11 cellular contexts compared by ENCODE assay signal in genomic region chr2:109185338-109185737, GRCh38. TPM values are rescaled to one million over a fixed set of nuclear protein-coding genes. Genes with fewer than 3 reads are reported as not detected.
A peak's percentile ranks its signal among the peaks of the same experiment; 100 is the strongest.
DNase-seq lines count a peak whose midpoint lies in the region; ATAC-seq and TF ChIP-seq lines count a peak whose summit lies in the region.
"Had no signal": no experiment of that assay in that cellular context is flagged by ENCODE, and none has a peak within 500 bp of the region (broad histone marks: within the 10 kb centered on the region; RNA-seq: fewer than 3 reads in every experiment).

No MANE protein-coding gene starts in this region.

- H3K9me3 ChIP-seq in SK-N-SH (no peaks in the 10 kb centered on the region), neural progenitor cell (ENCODE audit: low read depth) (no peaks in the 10 kb centered on the region)
- no peaks in the 10 kb centered on the region for H3K9me3 ChIP-seq in CD8-positive, alpha-beta T cell (ENCODE audit: low read length)

- H2AFZ ChIP-seq in SK-N-SH (ENCODE audit: low read depth) (no peak overlapping the region), neural progenitor cell (replicated peaks) (no peak overlapping the region)

- POLR2A ChIA-PET in SK-N-SH (lab: Yijun Ruan, JAX) = no interaction called here
- POLR2A ChIA-PET in CD8-positive, alpha-beta T cell (lab: Charles Lee) = interaction anchor here (1.1 kb wide), 1 partner anchor 10 kb away, joined by 5 read pairs; no protein-coding TSS in a partner anchor

- TF ChIP-seq EP300 in SK-N-SH (IDR thresholded peaks at IDR 0.05; ENCODE audit: borderline replicate concordance in 1 of 2, low read depth in 1 of 2, low read length in 1 of 2) = no peak

- CTCF ChIA-PET in SK-N-SH (lab: Yijun Ruan, JAX) = interaction anchor here (0.6 kb wide), 1 partner anchor 325 kb away, joined by 3 read pairs; no protein-coding TSS in a partner anchor
- CTCF ChIA-PET in CD8-positive, alpha-beta T cell (lab: Charles Lee) = interaction anchor here (1.3 kb wide), 1 partner anchor 10 kb away, joined by 3 read pairs; no protein-coding TSS in a partner anchor

- H3K27ac Mint-ChIP-seq in neural progenitor cell = peak overlapping the region; percentile 48
- H3K27ac Mint-ChIP-seq in CD8-positive, alpha-beta T cell = no peak overlapping the region
- H3K27ac Mint-ChIP-seq: CD4-positive, alpha-beta memory T cell had no signal

- DNase-seq in AG08396 (ENCODE audit: low spot score) (peak; percentile 77), SK-N-SH (peak; percentile 59), fibroblast of pulmonary artery (ENCODE audit: low read depth) (peak; percentile 66), neural progenitor cell (ENCODE audit: low spot score) (no peak), SIG-M5 (lab: John Stamatoyannopoulos, UW) (no peak), NOMO-1 treated with dmso at 0.1 percent for 144 hours (lab: John Stamatoyannopoulos, UW; ENCODE audit: unreplicated experiment) (no peak)
- no peak for DNase-seq in CD8-positive, alpha-beta T cell
- DNase-seq: activated CD4-positive, alpha-beta T cell treated with anti-CD3 and anti-CD28 coated beads, Interleukin-2, amount 50 U/mL, for 4 hours; CD4-positive, alpha-beta memory T cell had no signal

- H3F3A ChIP-seq in SK-N-SH (replicated peaks; ENCODE audit: insufficient read depth) (peaks cover 12% of the 10 kb centered on the region), neural progenitor cell (ENCODE audit: low read depth) (no peaks in the 10 kb centered on the region)

- H3K4me1 Mint-ChIP-seq in neural progenitor cell = peaks cover 26% of the 10 kb centered on the region
- peaks cover 13% of the 10 kb centered on the region for H3K4me1 Mint-ChIP-seq in CD8-positive, alpha-beta T cell (ENCODE audit: low read depth)
- H3K4me1 Mint-ChIP-seq: CD4-positive, alpha-beta memory T cell; neural crest cell had no signal

- H3K4me2 ChIP-seq in SK-N-SH (peak overlapping the region; percentile 67), neural progenitor cell (no peak overlapping the region)

- H3K27me3 ChIP-seq in SK-N-SH (ENCODE audit: insufficient read depth) (no peaks in the 10 kb centered on the region), neural progenitor cell (no peaks in the 10 kb centered on the region)
- H3K27me3 ChIP-seq in CD8-positive, alpha-beta T cell (ENCODE audit: insufficient read depth, low read length) = no peaks in the 10 kb centered on the region

- H3K4me3 Mint-ChIP-seq in neural progenitor cell = no peak overlapping the region
- H3K4me3 Mint-ChIP-seq in CD8-positive, alpha-beta T cell = no peak overlapping the region
- H3K4me3 Mint-ChIP-seq: CD4-positive, alpha-beta memory T cell; neural crest cell had no signal

- WGBS in SK-N-SH (ENCODE audit: low lambda C conversion rate) = 14% methylated on average over 4 of the region's 4 CpGs

- H3K4me1 ChIP-seq in SK-N-SH (ENCODE audit: control insufficient read depth in 1 of 2, insufficient read depth in 2 of 2, low read depth in 1 of 2, low read length in 1 of 2) (peaks cover 5 to 29% of the 10 kb centered on the region in 2 experiments; a peak in 2 of 4 replicates), neural progenitor cell (no peaks in the 10 kb centered on the region)
- H3K4me1 ChIP-seq in CD8-positive, alpha-beta T cell (ENCODE audit: insufficient read depth, low read length) = no peaks in the 10 kb centered on the region

- TF ChIP-seq RAD21 in SK-N-SH (IDR thresholded peaks at IDR 0.05; ENCODE audit: low read length) = no peak

- H4K20me1 ChIP-seq in SK-N-SH (ENCODE audit: insufficient read depth) (peaks cover 5% of the 10 kb centered on the region; the same call in 1 of the 2 replicates), neural progenitor cell (ENCODE audit: low read depth) (no peaks in the 10 kb centered on the region)

- intact Hi-C loops in CD8-positive, alpha-beta T cell (cut with DNase I, micrococcal nuclease) = no loop called here

- H3K4me3 ChIP-seq in SK-N-SH (ENCODE audit: low read depth in 2 of 2, low read length in 1 of 2) = peak overlapping the region in 1 of 2 experiments; percentile 5; a peak in 1 of 4 replicates
- no peak overlapping the region for H3K4me3 ChIP-seq in fibroblast of pulmonary artery (replicated peaks; ENCODE audit: low read depth, low read length)
- no peak overlapping the region for H3K4me3 ChIP-seq in neural progenitor cell
- no peak overlapping the region for H3K4me3 ChIP-seq in CD8-positive, alpha-beta T cell (ENCODE audit: low read depth, low read length)

- H3K27me3 Mint-ChIP-seq in neural progenitor cell (ENCODE audit: insufficient read depth, low read depth) = peaks cover 4% of the 10 kb centered on the region
- H3K27me3 Mint-ChIP-seq in CD8-positive, alpha-beta T cell (ENCODE audit: low read depth) = peaks cover 1% of the 10 kb centered on the region

- peaks cover 5% of the 10 kb centered on the region for H3K36me3 Mint-ChIP-seq in neural progenitor cell
- peaks cover 9% of the 10 kb centered on the region for H3K36me3 Mint-ChIP-seq in CD8-positive, alpha-beta T cell
- H3K36me3 Mint-ChIP-seq: CD4-positive, alpha-beta memory T cell had no signal

- peaks cover 9% of the 10 kb centered on the region for H3K9me3 Mint-ChIP-seq in neural progenitor cell
- H3K9me3 Mint-ChIP-seq in CD8-positive, alpha-beta T cell = peaks cover 2% of the 10 kb centered on the region

- no peaks in the 10 kb centered on the region for H3K9me2 ChIP-seq in SK-N-SH

- H3K27ac ChIP-seq in SK-N-SH (ENCODE audit: low read depth in 2 of 2, low read length in 1 of 2) = peak overlapping the region; percentile 86 to 95
- H3K27ac ChIP-seq in neural progenitor cell = no peak overlapping the region
- no peak overlapping the region for H3K27ac ChIP-seq in CD8-positive, alpha-beta T cell (ENCODE audit: low read depth, low read length)

- peak overlapping the region; percentile 52; the same call in 1 of the 2 replicates for H3K9ac ChIP-seq in SK-N-SH
- no peak overlapping the region for H3K9ac ChIP-seq in neural progenitor cell

- no peak for TF ChIP-seq CTCF in SK-N-SH (IDR thresholded peaks at IDR 0.05)
- TF ChIP-seq CTCF in fibroblast of pulmonary artery (IDR thresholded peaks at IDR 0.05; ENCODE audit: low read length, missing control alignments) = no peak
- TF ChIP-seq CTCF in neural progenitor cell (IDR thresholded peaks at IDR 0.05) = no peak
- TF ChIP-seq CTCF in CD8-positive, alpha-beta T cell (IDR thresholded peaks at IDR 0.05) = no peak

- H3K79me2 ChIP-seq in SK-N-SH (ENCODE audit: insufficient read depth) = peaks cover 43% of the 10 kb centered on the region; the same call in 1 of the 2 replicates
- H3K79me2 ChIP-seq in neural progenitor cell (ENCODE audit: low read depth) = no peaks in the 10 kb centered on the region

- no peaks in the 10 kb centered on the region for H3K36me3 ChIP-seq in SK-N-SH (replicated peaks in 1 of 2; ENCODE audit: control insufficient read depth in 1 of 2, insufficient read depth in 2 of 2, low read length in 1 of 2)
- H3K36me3 ChIP-seq in neural progenitor cell = no peaks in the 10 kb centered on the region
- no peaks in the 10 kb centered on the region for H3K36me3 ChIP-seq in CD8-positive, alpha-beta T cell (ENCODE audit: insufficient read depth, low read length)

- no peak for ATAC-seq in GM18502 (IDR thresholded peaks at IDR 0.05; ENCODE audit: poor library complexity, unreplicated experiment)
- ATAC-seq in CD8-positive, alpha-beta T cell = no peak

TF ChIP-seq in SK-N-SH, 30 proteins besides CTCF, POLR2A, EP300 and RAD21 (continues in another document):
- no peak for TF ChIP-seq MEF2A (IDR thresholded peaks at IDR 0.05; ENCODE audit: borderline replicate concordance, low read depth)
- TF ChIP-seq, protein P1, sequence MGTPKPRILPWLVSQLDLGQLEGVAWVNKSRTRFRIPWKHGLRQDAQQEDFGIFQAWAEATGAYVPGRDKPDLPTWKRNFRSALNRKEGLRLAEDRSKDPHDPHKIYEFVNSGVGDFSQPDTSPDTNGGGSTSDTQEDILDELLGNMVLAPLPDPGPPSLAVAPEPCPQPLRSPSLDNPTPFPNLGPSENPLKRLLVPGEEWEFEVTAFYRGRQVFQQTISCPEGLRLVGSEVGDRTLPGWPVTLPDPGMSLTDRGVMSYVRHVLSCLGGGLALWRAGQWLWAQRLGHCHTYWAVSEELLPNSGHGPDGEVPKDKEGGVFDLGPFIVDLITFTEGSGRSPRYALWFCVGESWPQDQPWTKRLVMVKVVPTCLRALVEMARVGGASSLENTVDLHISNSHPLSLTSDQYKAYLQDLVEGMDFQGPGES (IDR thresholded peaks at IDR 0.05; ENCODE audit: low read depth, low read length) = no peak
- TF ChIP-seq SIN3A (IDR thresholded peaks at IDR 0.05; ENCODE audit: borderline replicate concordance, low read depth, low read length) = no peak
- no peak for TF ChIP-seq RFX5 (IDR thresholded peaks at IDR 0.05; ENCODE audit: low read length)
- TF ChIP-seq FOXM1 (IDR thresholded peaks at IDR 0.05; ENCODE audit: low read depth) = no peak
- no peak for TF ChIP-seq GATA2 (CRISPR knock-in tag; IDR thresholded peaks at IDR 0.05)
- TF ChIP-seq FOXJ3 (CRISPR knock-in tag; IDR thresholded peaks at IDR 0.05) = no peak
- TF ChIP-seq CHD2 (IDR thresholded peaks at IDR 0.05; ENCODE audit: low read length, partially characterized antibody) = no peak
- peak; percentile 53; the same call in 1 of the 2 replicates for TF ChIP-seq TCF12 (IDR thresholded peaks at IDR 0.05)
- no peak for TF ChIP-seq EZH2phosphoT487 (IDR thresholded peaks at IDR 0.05; ENCODE audit: borderline replicate concordance, low read depth)
- TF ChIP-seq GABPA (IDR thresholded peaks at IDR 0.05; ENCODE audit: low read depth) = no peak

RNA-seq across cellular contexts. Expression of gene SH3RF3, which starts 56.3 kb away (rescaled TPM):
- 1.3 and 1.9 TPM in 2 replicates for polyA plus RNA-seq in SK-N-SH (2012; rRNA removed)
- polyA plus RNA-seq in SK-N-SH (2012; cell fraction: cytosol; rRNA removed) = 0.99 and 1.5 TPM in 2 replicates
- 3.5 and 3.8 TPM in 2 replicates for polyA plus RNA-seq in SK-N-SH (2012; cell fraction: nucleus; rRNA removed)
- 0.28 TPM in 2 replicates for total RNA-seq in neural progenitor cell (ENCODE audit: low replicate concordance)
- 1 to 10 TPM; 6.3 to 6.4 TPM for total RNA-seq in CD8-positive, alpha-beta T cell

Comparison
In these comparisons a context has a peak if more than half of its experiments do, and no peak if none do; other contexts are left out.
1. DNase-seq: peak in AG08396 (single experiment), SK-N-SH (single experiment) and fibroblast of pulmonary artery (single experiment); none in neural progenitor cell (single experiment), SIG-M5 (single experiment), CD8-positive, alpha-beta T cell (0 of 7) and NOMO-1 treated with dmso at 0.1 percent for 144 hours (single experiment).
2. H3K27ac ChIP-seq: peak in SK-N-SH (2 of 2); none in neural progenitor cell (single experiment) and CD8-positive, alpha-beta T cell (single experiment).